In the genomic region with DNA sequence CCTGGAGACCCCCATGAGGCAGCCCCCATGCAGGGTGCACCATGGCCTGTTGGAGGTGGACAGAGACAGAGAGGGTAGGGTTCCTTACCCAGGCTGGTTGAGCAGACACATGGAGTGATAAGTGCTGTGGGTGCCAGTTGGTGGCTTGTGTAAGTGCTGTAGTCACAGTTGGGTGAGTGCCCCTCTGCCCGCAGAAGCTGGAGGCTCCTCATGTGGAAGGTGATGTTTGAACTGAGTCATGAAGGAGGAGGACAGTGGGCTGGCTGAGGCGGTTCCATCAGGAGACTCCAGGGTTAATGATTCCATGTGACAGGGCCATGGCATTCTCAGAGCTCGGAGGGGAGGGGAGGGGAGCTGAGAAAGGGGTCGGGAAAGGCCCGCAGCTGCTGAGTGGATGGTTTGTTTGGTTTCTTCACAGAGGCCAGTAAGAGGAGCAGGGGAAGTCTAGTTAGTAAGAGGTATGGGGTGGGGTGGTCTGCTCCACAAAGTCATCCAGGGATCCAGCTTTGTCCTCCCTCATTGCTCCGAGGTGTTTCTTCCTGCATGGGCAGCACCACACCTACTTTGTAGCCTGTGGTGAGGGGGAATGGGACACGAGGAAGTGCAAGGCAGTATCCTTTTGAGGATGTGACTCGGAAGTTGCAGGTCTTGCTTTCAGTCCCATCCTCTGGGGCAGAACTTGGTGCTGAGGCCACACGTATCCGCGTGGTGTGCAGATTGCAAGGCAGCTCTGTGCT, we compare ENCODE assay signal across 1 cellular context.
A peak's percentile ranks its signal among the peaks of the same experiment; 100 is the strongest.
TF ChIP-seq lines count a peak whose summit lies in the region.

No MANE protein-coding gene starts in this region.

TF ChIP-seq in HepG2, 621 proteins besides CTCF, POLR2A, EP300 and RAD21 (continued from another document and continues in another):
- TF ChIP-seq, protein P1, sequence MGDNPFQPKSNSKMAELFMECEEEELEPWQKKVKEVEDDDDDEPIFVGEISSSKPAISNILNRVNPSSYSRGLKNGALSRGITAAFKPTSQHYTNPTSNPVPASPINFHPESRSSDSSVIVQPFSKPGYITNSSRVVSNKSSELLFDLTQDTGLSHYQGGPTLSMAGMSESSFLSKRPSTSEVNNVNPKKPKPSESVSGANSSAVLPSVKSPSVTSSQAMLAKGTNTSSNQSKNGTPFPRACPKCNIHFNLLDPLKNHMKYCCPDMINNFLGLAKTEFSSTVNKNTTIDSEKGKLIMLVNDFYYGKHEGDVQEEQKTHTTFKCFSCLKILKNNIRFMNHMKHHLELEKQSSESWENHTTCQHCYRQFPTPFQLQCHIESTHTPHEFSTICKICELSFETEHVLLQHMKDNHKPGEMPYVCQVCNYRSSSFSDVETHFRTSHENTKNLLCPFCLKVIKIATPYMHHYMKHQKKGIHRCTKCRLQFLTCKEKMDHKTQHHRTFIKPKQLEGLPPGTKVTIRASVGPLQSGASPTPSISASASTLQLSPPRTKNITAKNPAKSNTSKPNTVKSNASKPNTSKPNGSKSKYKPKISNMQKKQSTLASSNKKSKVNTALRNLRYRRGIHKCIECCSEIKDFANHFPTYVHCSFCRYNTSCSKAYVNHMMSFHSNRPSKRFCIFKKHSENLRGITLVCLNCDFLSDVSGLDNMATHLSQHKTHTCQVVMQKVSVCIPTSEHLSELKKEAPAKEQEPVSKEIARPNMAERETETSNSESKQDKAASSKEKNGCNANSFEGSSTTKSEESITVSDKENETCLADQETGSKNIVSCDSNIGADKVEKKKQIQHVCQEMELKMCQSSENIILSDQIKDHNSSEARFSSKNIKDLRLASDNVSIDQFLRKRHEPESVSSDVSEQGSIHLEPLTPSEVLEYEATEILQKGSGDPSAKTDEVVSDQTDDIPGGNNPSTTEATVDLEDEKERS (CRISPR knock-in tag; IDR thresholded peaks at IDR 0.05), result peak; percentile 44; the same call in 1 of the 2 replicates
- no peak for TF ChIP-seq RAD51 (IDR thresholded peaks at IDR 0.05; ENCODE audit: borderline replicate concordance)
- TF ChIP-seq CHD4 (IDR thresholded peaks at IDR 0.05; ENCODE audit: borderline replicate concordance, low read length), result peak; percentile 41; the same call in 1 of the 2 replicates
- no peak for TF ChIP-seq ZSCAN25 (CRISPR knock-in tag; IDR thresholded peaks at IDR 0.05)
- TF ChIP-seq ZNF230 (CRISPR knock-in tag; IDR thresholded peaks at IDR 0.05), result peak; percentile 10; the same call in 1 of the 2 replicates
- no peak for TF ChIP-seq ZBTB1 (CRISPR knock-in tag; IDR thresholded peaks at IDR 0.05; ENCODE audit: borderline replicate concordance)
- no peak for TF ChIP-seq AHR (CRISPR knock-in tag; IDR thresholded peaks at IDR 0.05)
- TF ChIP-seq, protein P2, sequence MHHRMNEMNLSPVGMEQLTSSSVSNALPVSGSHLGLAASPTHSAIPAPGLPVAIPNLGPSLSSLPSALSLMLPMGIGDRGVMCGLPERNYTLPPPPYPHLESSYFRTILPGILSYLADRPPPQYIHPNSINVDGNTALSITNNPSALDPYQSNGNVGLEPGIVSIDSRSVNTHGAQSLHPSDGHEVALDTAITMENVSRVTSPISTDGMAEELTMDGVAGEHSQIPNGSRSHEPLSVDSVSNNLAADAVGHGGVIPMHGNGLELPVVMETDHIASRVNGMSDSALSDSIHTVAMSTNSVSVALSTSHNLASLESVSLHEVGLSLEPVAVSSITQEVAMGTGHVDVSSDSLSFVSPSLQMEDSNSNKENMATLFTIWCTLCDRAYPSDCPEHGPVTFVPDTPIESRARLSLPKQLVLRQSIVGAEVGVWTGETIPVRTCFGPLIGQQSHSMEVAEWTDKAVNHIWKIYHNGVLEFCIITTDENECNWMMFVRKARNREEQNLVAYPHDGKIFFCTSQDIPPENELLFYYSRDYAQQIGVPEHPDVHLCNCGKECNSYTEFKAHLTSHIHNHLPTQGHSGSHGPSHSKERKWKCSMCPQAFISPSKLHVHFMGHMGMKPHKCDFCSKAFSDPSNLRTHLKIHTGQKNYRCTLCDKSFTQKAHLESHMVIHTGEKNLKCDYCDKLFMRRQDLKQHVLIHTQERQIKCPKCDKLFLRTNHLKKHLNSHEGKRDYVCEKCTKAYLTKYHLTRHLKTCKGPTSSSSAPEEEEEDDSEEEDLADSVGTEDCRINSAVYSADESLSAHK (CRISPR knock-in tag; IDR thresholded peaks at IDR 0.05; ENCODE audit: borderline replicate concordance), result no peak
- no peak for TF ChIP-seq ZNF235 (CRISPR knock-in tag; IDR thresholded peaks at IDR 0.05; ENCODE audit: borderline replicate concordance)
- TF ChIP-seq ZNF317 (CRISPR knock-in tag; IDR thresholded peaks at IDR 0.05), result no peak
- TF ChIP-seq, protein P3, sequence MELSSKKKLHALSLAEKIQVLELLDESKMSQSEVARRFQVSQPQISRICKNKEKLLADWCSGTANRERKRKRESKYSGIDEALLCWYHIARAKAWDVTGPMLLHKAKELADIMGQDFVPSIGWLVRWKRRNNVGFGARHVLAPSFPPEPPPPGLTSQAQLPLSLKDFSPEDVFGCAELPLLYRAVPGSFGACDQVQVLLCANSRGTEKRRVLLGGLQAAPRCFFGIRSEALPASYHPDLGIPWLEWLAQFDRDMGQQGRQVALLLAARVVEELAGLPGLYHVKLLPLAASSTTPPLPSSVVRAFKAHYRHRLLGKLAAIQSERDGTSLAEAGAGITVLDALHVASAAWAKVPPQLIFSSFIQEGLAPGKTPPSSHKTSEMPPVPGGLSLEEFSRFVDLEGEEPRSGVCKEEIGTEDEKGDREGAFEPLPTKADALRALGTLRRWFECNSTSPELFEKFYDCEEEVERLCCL (CRISPR knock-in tag; IDR thresholded peaks at IDR 0.05; ENCODE audit: borderline replicate concordance), result 0 out of 2 replicates have a peak, but pooled peaks have one; percentile 35
- TF ChIP-seq, protein P4, sequence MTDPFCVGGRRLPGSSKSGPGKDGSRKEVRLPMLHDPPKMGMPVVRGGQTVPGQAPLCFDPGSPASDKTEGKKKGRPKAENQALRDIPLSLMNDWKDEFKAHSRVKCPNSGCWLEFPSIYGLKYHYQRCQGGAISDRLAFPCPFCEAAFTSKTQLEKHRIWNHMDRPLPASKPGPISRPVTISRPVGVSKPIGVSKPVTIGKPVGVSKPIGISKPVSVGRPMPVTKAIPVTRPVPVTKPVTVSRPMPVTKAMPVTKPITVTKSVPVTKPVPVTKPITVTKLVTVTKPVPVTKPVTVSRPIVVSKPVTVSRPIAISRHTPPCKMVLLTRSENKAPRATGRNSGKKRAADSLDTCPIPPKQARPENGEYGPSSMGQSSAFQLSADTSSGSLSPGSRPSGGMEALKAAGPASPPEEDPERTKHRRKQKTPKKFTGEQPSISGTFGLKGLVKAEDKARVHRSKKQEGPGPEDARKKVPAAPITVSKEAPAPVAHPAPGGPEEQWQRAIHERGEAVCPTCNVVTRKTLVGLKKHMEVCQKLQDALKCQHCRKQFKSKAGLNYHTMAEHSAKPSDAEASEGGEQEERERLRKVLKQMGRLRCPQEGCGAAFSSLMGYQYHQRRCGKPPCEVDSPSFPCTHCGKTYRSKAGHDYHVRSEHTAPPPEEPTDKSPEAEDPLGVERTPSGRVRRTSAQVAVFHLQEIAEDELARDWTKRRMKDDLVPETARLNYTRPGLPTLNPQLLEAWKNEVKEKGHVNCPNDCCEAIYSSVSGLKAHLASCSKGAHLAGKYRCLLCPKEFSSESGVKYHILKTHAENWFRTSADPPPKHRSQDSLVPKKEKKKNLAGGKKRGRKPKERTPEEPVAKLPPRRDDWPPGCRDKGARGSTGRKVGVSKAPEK (CRISPR knock-in tag; IDR thresholded peaks at IDR 0.05; ENCODE audit: borderline replicate concordance), result no peak
- TF ChIP-seq ZNF546 (CRISPR knock-in tag; conservative IDR thresholded peaks at IDR 0.05), result no peak
- TF ChIP-seq SAP130 (CRISPR knock-in tag; IDR thresholded peaks at IDR 0.05; ENCODE audit: low read depth), result peak; percentile 44
- no peak for TF ChIP-seq HOXD1 (CRISPR knock-in tag; IDR thresholded peaks at IDR 0.05)
- no peak for TF ChIP-seq KDM3A (CRISPR knock-in tag; IDR thresholded peaks at IDR 0.05; ENCODE audit: low read depth)
- TF ChIP-seq BORCS8-MEF2B (CRISPR knock-in tag; IDR thresholded peaks at IDR 0.05), result no peak
- TF ChIP-seq PLRG1 (conservative IDR thresholded peaks at IDR 0.05), result no peak
- TF ChIP-seq RBAK (CRISPR knock-in tag; IDR thresholded peaks at IDR 0.05), result no peak
- no peak for TF ChIP-seq NFRKB (IDR thresholded peaks at IDR 0.05)
- TF ChIP-seq RBFOX2 (IDR thresholded peaks at IDR 0.05; ENCODE audit: low read depth, low read length), result no peak
- no peak for TF ChIP-seq PCBP2 (optimal IDR thresholded peaks at IDR 0.05; ENCODE audit: low read depth, low read length, poor library complexity, severe bottlenecking)
- no peak for TF ChIP-seq DR1 (CRISPR knock-in tag; IDR thresholded peaks at IDR 0.05)
- TF ChIP-seq SRSF9 (IDR thresholded peaks at IDR 0.05; ENCODE audit: borderline replicate concordance, insufficient read depth, low read depth, low read length, poor library complexity, severe bottlenecking), result no peak
- TF ChIP-seq SMAD3 (CRISPR knock-in tag; IDR thresholded peaks at IDR 0.05), result no peak
- no peak for TF ChIP-seq ETV5 (CRISPR knock-in tag; IDR thresholded peaks at IDR 0.05; ENCODE audit: borderline replicate concordance)
- TF ChIP-seq, protein P5, sequence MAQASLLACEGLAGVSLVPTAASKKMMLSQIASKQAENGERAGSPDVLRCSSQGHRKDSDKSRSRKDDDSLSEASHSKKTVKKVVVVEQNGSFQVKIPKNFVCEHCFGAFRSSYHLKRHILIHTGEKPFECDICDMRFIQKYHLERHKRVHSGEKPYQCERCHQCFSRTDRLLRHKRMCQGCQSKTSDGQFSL (CRISPR knock-in tag; IDR thresholded peaks at IDR 0.05), result no peak
- TF ChIP-seq, protein P6, sequence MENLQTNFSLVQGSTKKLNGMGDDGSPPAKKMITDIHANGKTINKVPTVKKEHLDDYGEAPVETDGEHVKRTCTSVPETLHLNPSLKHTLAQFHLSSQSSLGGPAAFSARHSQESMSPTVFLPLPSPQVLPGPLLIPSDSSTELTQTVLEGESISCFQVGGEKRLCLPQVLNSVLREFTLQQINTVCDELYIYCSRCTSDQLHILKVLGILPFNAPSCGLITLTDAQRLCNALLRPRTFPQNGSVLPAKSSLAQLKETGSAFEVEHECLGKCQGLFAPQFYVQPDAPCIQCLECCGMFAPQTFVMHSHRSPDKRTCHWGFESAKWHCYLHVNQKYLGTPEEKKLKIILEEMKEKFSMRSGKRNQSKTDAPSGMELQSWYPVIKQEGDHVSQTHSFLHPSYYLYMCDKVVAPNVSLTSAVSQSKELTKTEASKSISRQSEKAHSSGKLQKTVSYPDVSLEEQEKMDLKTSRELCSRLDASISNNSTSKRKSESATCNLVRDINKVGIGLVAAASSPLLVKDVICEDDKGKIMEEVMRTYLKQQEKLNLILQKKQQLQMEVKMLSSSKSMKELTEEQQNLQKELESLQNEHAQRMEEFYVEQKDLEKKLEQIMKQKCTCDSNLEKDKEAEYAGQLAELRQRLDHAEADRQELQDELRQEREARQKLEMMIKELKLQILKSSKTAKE (CRISPR knock-in tag; IDR thresholded peaks at IDR 0.05; ENCODE audit: borderline replicate concordance), result no peak
- TF ChIP-seq, protein P7, sequence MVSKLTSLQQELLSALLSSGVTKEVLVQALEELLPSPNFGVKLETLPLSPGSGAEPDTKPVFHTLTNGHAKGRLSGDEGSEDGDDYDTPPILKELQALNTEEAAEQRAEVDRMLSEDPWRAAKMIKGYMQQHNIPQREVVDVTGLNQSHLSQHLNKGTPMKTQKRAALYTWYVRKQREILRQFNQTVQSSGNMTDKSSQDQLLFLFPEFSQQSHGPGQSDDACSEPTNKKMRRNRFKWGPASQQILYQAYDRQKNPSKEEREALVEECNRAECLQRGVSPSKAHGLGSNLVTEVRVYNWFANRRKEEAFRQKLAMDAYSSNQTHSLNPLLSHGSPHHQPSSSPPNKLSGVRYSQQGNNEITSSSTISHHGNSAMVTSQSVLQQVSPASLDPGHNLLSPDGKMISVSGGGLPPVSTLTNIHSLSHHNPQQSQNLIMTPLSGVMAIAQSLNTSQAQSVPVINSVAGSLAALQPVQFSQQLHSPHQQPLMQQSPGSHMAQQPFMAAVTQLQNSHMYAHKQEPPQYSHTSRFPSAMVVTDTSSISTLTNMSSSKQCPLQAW (CRISPR knock-in tag; IDR thresholded peaks at IDR 0.05), result no peak; the same call in 1 of the 2 replicates
- TF ChIP-seq, protein P8, sequence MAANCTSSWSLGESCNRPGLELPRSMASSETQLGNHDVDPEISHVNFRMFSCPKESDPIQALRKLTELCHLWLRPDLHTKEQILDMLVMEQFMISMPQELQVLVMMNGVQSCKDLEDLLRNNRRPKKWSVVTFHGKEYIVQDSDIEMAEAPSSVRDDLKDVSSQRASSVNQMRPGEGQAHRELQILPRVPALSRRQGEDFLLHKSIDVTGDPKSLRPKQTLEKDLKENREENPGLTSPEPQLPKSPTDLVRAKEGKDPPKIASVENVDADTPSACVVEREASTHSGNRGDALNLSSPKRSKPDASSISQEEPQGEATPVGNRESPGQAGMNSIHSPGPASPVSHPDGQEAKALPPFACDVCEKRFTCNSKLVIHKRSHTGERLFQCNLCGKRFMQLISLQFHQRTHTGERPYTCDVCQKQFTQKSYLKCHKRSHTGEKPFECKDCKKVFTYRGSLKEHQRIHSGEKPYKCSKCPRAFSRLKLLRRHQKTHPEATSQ (CRISPR knock-in tag; IDR thresholded peaks at IDR 0.05; ENCODE audit: borderline replicate concordance), result no peak
- TF ChIP-seq, protein P9, sequence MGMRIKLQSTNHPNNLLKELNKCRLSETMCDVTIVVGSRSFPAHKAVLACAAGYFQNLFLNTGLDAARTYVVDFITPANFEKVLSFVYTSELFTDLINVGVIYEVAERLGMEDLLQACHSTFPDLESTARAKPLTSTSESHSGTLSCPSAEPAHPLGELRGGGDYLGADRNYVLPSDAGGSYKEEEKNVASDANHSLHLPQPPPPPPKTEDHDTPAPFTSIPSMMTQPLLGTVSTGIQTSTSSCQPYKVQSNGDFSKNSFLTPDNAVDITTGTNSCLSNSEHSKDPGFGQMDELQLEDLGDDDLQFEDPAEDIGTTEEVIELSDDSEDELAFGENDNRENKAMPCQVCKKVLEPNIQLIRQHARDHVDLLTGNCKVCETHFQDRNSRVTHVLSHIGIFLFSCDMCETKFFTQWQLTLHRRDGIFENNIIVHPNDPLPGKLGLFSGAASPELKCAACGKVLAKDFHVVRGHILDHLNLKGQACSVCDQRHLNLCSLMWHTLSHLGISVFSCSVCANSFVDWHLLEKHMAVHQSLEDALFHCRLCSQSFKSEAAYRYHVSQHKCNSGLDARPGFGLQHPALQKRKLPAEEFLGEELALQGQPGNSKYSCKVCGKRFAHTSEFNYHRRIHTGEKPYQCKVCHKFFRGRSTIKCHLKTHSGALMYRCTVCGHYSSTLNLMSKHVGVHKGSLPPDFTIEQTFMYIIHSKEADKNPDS (CRISPR knock-in tag; IDR thresholded peaks at IDR 0.05), result no peak
- TF ChIP-seq ZFP36L2 (CRISPR knock-in tag; IDR thresholded peaks at IDR 0.05), result no peak
- no peak for TF ChIP-seq TP53 (CRISPR knock-in tag; conservative IDR thresholded peaks at IDR 0.05)
- TF ChIP-seq, protein P10, sequence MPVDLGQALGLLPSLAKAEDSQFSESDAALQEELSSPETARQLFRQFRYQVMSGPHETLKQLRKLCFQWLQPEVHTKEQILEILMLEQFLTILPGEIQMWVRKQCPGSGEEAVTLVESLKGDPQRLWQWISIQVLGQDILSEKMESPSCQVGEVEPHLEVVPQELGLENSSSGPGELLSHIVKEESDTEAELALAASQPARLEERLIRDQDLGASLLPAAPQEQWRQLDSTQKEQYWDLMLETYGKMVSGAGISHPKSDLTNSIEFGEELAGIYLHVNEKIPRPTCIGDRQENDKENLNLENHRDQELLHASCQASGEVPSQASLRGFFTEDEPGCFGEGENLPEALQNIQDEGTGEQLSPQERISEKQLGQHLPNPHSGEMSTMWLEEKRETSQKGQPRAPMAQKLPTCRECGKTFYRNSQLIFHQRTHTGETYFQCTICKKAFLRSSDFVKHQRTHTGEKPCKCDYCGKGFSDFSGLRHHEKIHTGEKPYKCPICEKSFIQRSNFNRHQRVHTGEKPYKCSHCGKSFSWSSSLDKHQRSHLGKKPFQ (CRISPR knock-in tag; IDR thresholded peaks at IDR 0.05; ENCODE audit: insufficient replicate concordance), result no peak
- TF ChIP-seq POLR2G (IDR thresholded peaks at IDR 0.05; ENCODE audit: low read depth, low read length), result peak; percentile 51
- peak; percentile 80 for TF ChIP-seq GZF1 (CRISPR knock-in tag; IDR thresholded peaks at IDR 0.05)
- TF ChIP-seq KMT2A (CRISPR knock-in tag; IDR thresholded peaks at IDR 0.05), result no peak
- TF ChIP-seq FOXK1 (CRISPR knock-in tag; IDR thresholded peaks at IDR 0.05; ENCODE audit: borderline replicate concordance, low read depth), result no peak
